ENCODE assay signal across 23 cellular contexts in genomic region chr6:149252626-149253025, GRCh38.
"Had no signal": no experiment of that assay in that cellular context is flagged by ENCODE, and none has a peak within 500 bp of the region (broad histone marks: within the 10 kb centered on the region; RNA-seq: fewer than 3 reads in every experiment).

No MANE protein-coding gene starts in this region.

- ATAC-seq: activated CD8-positive, alpha-beta T cell treated with anti-CD3 and anti-CD28 coated beads for 36 hours; activated T-cell treated with anti-CD3 and anti-CD28 coated beads, Interleukin-2, amount 50 U/mL, for 4 hours; body of pancreas; heart right ventricle had no signal

- H3K36me3 ChIP-seq: adrenal gland, esophagus squamous epithelium, heart right ventricle, right atrium auricular region, tibial nerve had no signal

- DNase-seq: activated CD4-positive, alpha-beta T cell treated with anti-CD3 and anti-CD28 coated beads, Interleukin-2, amount 10 ng/mL, durations not matched to agents 7 days and 5 days; activated CD4-positive, CD25-positive, alpha-beta regulatory T cell treated with anti-CD3 and anti-CD28 coated beads, Interleukin-2, amount 50 U/mL, for 72 hours; activated CD8-positive, alpha-beta T cell treated with anti-CD3 and anti-CD28 coated beads for 36 hours; activated naive CD4-positive, alpha-beta T cell; activated naive CD8-positive, alpha-beta T cell treated with anti-CD3 and anti-CD28 coated beads for 36 hours; activated T-cell treated with anti-CD3 and anti-CD28 coated beads, Interleukin-2, amount 50 U/mL, for 4 hours; adrenal gland; aorta; body of pancreas; dermis blood vessel endothelial cell; effector CD4-positive, alpha-beta T cell; esophagus squamous epithelium; foreskin melanocyte; heart right ventricle; naive B cell; occipital lobe; stimulated activated CD4-positive, alpha-beta T cell treated with anti-CD3 and anti-CD28 coated beads, Interleukin-2, amount 100 ng/mL, for 48 hours; stimulated activated naive CD4-positive, alpha-beta T cell treated with Interleukin-2 at 50 U/mL for 16 hours; T-helper 9 cell had no signal

- H3K79me2 ChIP-seq: parathyroid adenoma had no signal

- H3K4me3 ChIP-seq: adrenal gland, body of pancreas, esophagus squamous epithelium, heart right ventricle, right atrium auricular region, tibial nerve had no signal

- H3K9me3 ChIP-seq: adrenal gland, body of pancreas, esophagus squamous epithelium, heart right ventricle, right atrium auricular region, tibial nerve had no signal

- H3K4me1 ChIP-seq: adrenal gland, body of pancreas, parathyroid adenoma, right atrium auricular region, tibial nerve had no signal

- H3K27ac ChIP-seq: adrenal gland, body of pancreas, esophagus squamous epithelium, heart right ventricle, parathyroid adenoma, right atrium auricular region, tibial nerve had no signal

- H3K27me3 ChIP-seq: adrenal gland, body of pancreas, heart right ventricle, right atrium auricular region, tibial nerve had no signal

- FAIRE-seq: colon had no signal

- H2AFZ ChIP-seq: parathyroid adenoma had no signal

- H3K9ac ChIP-seq: parathyroid adenoma had no signal
